8 cellular contexts compared by ENCODE assay signal in genomic region chr16:1958715-1959268, GRCh38. TPM values are rescaled to one million over a fixed set of nuclear protein-coding genes. Genes with fewer than 3 reads are reported as not detected.
DNase-seq lines count a peak whose midpoint lies in the region; ATAC-seq and TF ChIP-seq lines count a peak whose summit lies in the region.

No MANE protein-coding gene starts in this region.

- TF ChIP-seq CTCF in HCT116 (IDR thresholded peaks at IDR 0.05 in 2 of 3, conservative IDR thresholded peaks at IDR 0.05 in 1 of 3; ENCODE audit: borderline replicate concordance in 1 of 3, insufficient read depth in 1 of 3, low read depth in 2 of 3, low read length in 2 of 3) (no peak), activated B cell treated with CpG ODN at 0.5 μM for 24 hours (IDR thresholded peaks at IDR 0.05) (no peak)

- peaks cover 44% of the 10 kb centered on the region for H3K4me1 Mint-ChIP-seq in activated B cell treated with CpG ODN at 0.5 μM for 24 hours
- peaks cover 45% of the 10 kb centered on the region for H3K4me1 Mint-ChIP-seq in stimulated activated effector memory CD8-positive, alpha-beta T cell treated with anti-CD3 and anti-CD28 coated beads, Interleukin-12 subunit alpha, Interleukin-12 subunit beta, amount 100 ng/mL, for 72 hours

- H3K9me3 Mint-ChIP-seq in activated B cell treated with CpG ODN at 0.5 μM for 24 hours, result no peaks in the 10 kb centered on the region
- H3K9me3 Mint-ChIP-seq in stimulated activated effector memory CD8-positive, alpha-beta T cell treated with anti-CD3 and anti-CD28 coated beads, Interleukin-12 subunit alpha, Interleukin-12 subunit beta, amount 100 ng/mL, for 72 hours, result no peaks in the 10 kb centered on the region

- H3K79me2 ChIP-seq in HCT116 (ENCODE audit: insufficient read depth, low read length), result peaks cover 42% of the 10 kb centered on the region

- H3K36me3 ChIP-seq in HCT116 (ENCODE audit: control insufficient read depth in 1 of 2, insufficient read depth in 2 of 2, low read length in 2 of 2), result peaks cover 4 to 15% of the 10 kb centered on the region in 2 experiments

- intact Hi-C loops in HCT116 (cut with micrococcal nuclease) (no loop called here), activated B cell treated with CpG ODN at 0.5 μM for 24 hours (cut with micrococcal nuclease) (loop anchor here (1.0 kb wide), 3 partner anchors 15 to 182 kb away; partner anchors contain the start of genes MSRB1, NTHL1 and TSC2), right cardiac atrium (cut with DNase I) (no loop called here)

- CTCF ChIA-PET in HCT116 (lab: Charles Lee), result no interaction called here
- CTCF ChIA-PET in activated B cell treated with CpG ODN at 0.5 μM for 24 hours (lab: Charles Lee), result no interaction called here

- H3K27me3 ChIP-seq in HCT116 (ENCODE audit: insufficient read depth, low read length) (no peaks in the 10 kb centered on the region), right cardiac atrium (ENCODE audit: control insufficient read depth, insufficient read depth) (no peaks in the 10 kb centered on the region)

- no peak overlapping the region for H3K27ac Mint-ChIP-seq in activated B cell treated with CpG ODN at 0.5 μM for 24 hours
- H3K27ac Mint-ChIP-seq in stimulated activated effector memory CD8-positive, alpha-beta T cell treated with anti-CD3 and anti-CD28 coated beads, Interleukin-12 subunit alpha, Interleukin-12 subunit beta, amount 100 ng/mL, for 72 hours, result peak overlapping the region; percentile 94

- no peak for DNase-seq in HCT116 (ENCODE audit: low read depth, low spot score)
- DNase-seq in activated B cell treated with CpG ODN at 0.5 μM for 24 hours, result no peak
- peak; percentile 44 to 75 (median 72) for DNase-seq in right cardiac atrium
- DNase-seq in stimulated activated effector memory CD8-positive, alpha-beta T cell treated with anti-CD3 and anti-CD28 coated beads, Interleukin-12 subunit alpha, Interleukin-12 subunit beta, amount 100 ng/mL, for 72 hours (ENCODE audit: low spot score in 2 of 2), result peak in 1 of 2 donors; percentile 62
- DNase-seq in dedifferentiated amniotic fluid mesenchymal stem cell (ENCODE audit: extremely low spot score), result no peak
- DNase-seq in Ammon's horn (ENCODE audit: low spot score), result no peak
- DNase-seq in erythroblast (lab: John Stamatoyannopoulos, UW), result no peak

- H3K4me2 ChIP-seq in HCT116 (ENCODE audit: low read length), result peak overlapping the region; percentile 88

- 27% methylated on average over 14 of the region's 14 CpGs for WGBS in right cardiac atrium

- H3K9me3 ChIP-seq in HCT116 (ENCODE audit: control insufficient read depth in 1 of 2, insufficient read depth in 1 of 2, low read depth in 1 of 2, low read length in 2 of 2), result no peaks in the 10 kb centered on the region
- no peaks in the 10 kb centered on the region for H3K9me3 ChIP-seq in right cardiac atrium (ENCODE audit: control insufficient read depth, low read length)

- peak overlapping the region; percentile 82 for H2AFZ ChIP-seq in HCT116 (ENCODE audit: low read depth, low read length, poor library complexity, severe bottlenecking)

- no peaks in the 10 kb centered on the region for H3K9me2 ChIP-seq in HCT116 (ENCODE audit: insufficient read depth)

- no peak for ATAC-seq in HCT116
- peak; percentile 1 for ATAC-seq in activated B cell treated with CpG ODN at 0.5 μM for 24 hours (ENCODE audit: low read depth)
- ATAC-seq in right cardiac atrium, result peak; percentile 2 to 8
- ATAC-seq in stimulated activated effector memory CD8-positive, alpha-beta T cell treated with anti-CD3 and anti-CD28 coated beads, Interleukin-12 subunit alpha, Interleukin-12 subunit beta, amount 100 ng/mL, for 72 hours, result no peak
- ATAC-seq in GM19395 (IDR thresholded peaks at IDR 0.05; ENCODE audit: unreplicated experiment), result no peak

- BruUV-seq in HCT116 (replicated peaks; lab: Mats Ljungman, UMichigan), result no TSS peak

- H3K4me3 Mint-ChIP-seq in activated B cell treated with CpG ODN at 0.5 μM for 24 hours, result peak overlapping the region; percentile 67
- peak overlapping the region; percentile 82 for H3K4me3 Mint-ChIP-seq in stimulated activated effector memory CD8-positive, alpha-beta T cell treated with anti-CD3 and anti-CD28 coated beads, Interleukin-12 subunit alpha, Interleukin-12 subunit beta, amount 100 ng/mL, for 72 hours

- TF ChIP-seq RAD21 in HCT116 (IDR thresholded peaks at IDR 0.05; ENCODE audit: low read depth), result no peak

- no peaks in the 10 kb centered on the region for H3K27me3 Mint-ChIP-seq in activated B cell treated with CpG ODN at 0.5 μM for 24 hours

- H3K4me3 ChIP-seq in HCT116 (replicated peaks in 1 of 2; ENCODE audit: low read depth in 1 of 2, low read length in 2 of 2), result peak overlapping the region; percentile 31 to 81
- H3K4me3 ChIP-seq in right cardiac atrium (ENCODE audit: low read length), result no peak overlapping the region

- peak overlapping the region; percentile 88 for H3K27ac ChIP-seq in HCT116 (ENCODE audit: low read depth, low read length)
- peak overlapping the region; percentile 14 for H3K27ac ChIP-seq in right cardiac atrium (ENCODE audit: low read length)

- H3K4me1 ChIP-seq in HCT116 (ENCODE audit: control insufficient read depth in 1 of 2, insufficient read depth in 2 of 2, low read length in 2 of 2) (peaks cover 8 to 41% of the 10 kb centered on the region in 2 experiments), right cardiac atrium (ENCODE audit: control insufficient read depth, insufficient read depth, low read length) (peaks cover 7% of the 10 kb centered on the region)

- peaks cover 35% of the 10 kb centered on the region for H3K36me3 Mint-ChIP-seq in activated B cell treated with CpG ODN at 0.5 μM for 24 hours (ENCODE audit: low read depth)
- H3K36me3 Mint-ChIP-seq in stimulated activated effector memory CD8-positive, alpha-beta T cell treated with anti-CD3 and anti-CD28 coated beads, Interleukin-12 subunit alpha, Interleukin-12 subunit beta, amount 100 ng/mL, for 72 hours, result peaks cover 40% of the 10 kb centered on the region

- peaks cover 9% of the 10 kb centered on the region; the same call in 1 of the 2 replicates for H4K20me1 ChIP-seq in HCT116 (ENCODE audit: insufficient read depth)

- RAD21 ChIA-PET in HCT116 (lab: Charles Lee; ENCODE audit: low non-redundant PET in 1 of 2, low total read pairs in 2 of 2, uncharacterized antibody in 2 of 2, unreplicated experiment in 2 of 2), result no interaction called here

- POLR2A ChIA-PET in HCT116 (lab: Charles Lee) (interaction anchor here (3.2 kb wide), 1 partner anchor 20 kb away, joined by 14 read pairs; no protein-coding TSS in a partner anchor), activated B cell treated with CpG ODN at 0.5 μM for 24 hours (lab: Charles Lee) (interaction anchor here (2.3 to 9.7 kb wide), 4 partner anchors 13 to 196 kb away, joined by 13 to 351 read pairs (median 38); partner anchors contain the start of genes GFER, MSRB1, NOXO1 and SYNGR3)

- H3K9ac ChIP-seq in HCT116 (ENCODE audit: low read length), result peak overlapping the region; percentile 98

- TF ChIP-seq POLR2A in HCT116 (IDR thresholded peaks at IDR 0.05; ENCODE audit: borderline replicate concordance, extremely low read depth, insufficient read depth, insufficient read length) (no peak), erythroblast (IDR thresholded peaks at IDR 0.05; ENCODE audit: low read length) (no peak)

TF ChIP-seq in HCT116, 20 proteins besides CTCF, POLR2A, EP300 and RAD21 (continues in another document):
- TF ChIP-seq REST (IDR thresholded peaks at IDR 0.05; ENCODE audit: low read depth) (no peak), CBX3 (IDR thresholded peaks at IDR 0.05; ENCODE audit: low read depth) (no peak)

RNA-seq across cellular contexts. Expression of gene NDUFB10, which starts 0.5 kb away (rescaled TPM):
- total RNA-seq in HCT116 (2021; ENCODE audit: unreplicated experiment) (273 TPM), activated B cell treated with CpG ODN at 0.5 μM for 24 hours (77.4 and 92.5 TPM in 2 replicates), right cardiac atrium (100 to 1,000 TPM; 397 to 535 (median 467) TPM)
- 353 and 368 TPM in 2 replicates for polyA plus RNA-seq in HCT116 (2012)
- 1,316 TPM for polyA plus RNA-seq in right cardiac atrium

RNA-seq across cellular contexts. Expression of gene RPL3L, which starts 4.3 kb away (rescaled TPM):
- total RNA-seq in HCT116 (2021; ENCODE audit: unreplicated experiment) (0.93 TPM), activated B cell treated with CpG ODN at 0.5 μM for 24 hours (not detected in 2 replicates), right cardiac atrium (10 to 100 TPM; 21.1 to 47.2 (median 24.2) TPM)
- 0.17 and 0.29 TPM in 2 replicates for polyA plus RNA-seq in HCT116 (2012)
- polyA plus RNA-seq in right cardiac atrium, result 37.3 TPM

RNA-seq across cellular contexts. Expression of gene RPS2, which starts 5.8 kb away (rescaled TPM):
- 6,265 TPM for total RNA-seq in HCT116 (2021; ENCODE audit: unreplicated experiment)
- 11,405 and 12,752 TPM in 2 replicates for polyA plus RNA-seq in HCT116 (2012)
- total RNA-seq in activated B cell treated with CpG ODN at 0.5 μM for 24 hours, result 5,116 and 5,913 TPM in 2 replicates
- 1,000 to 10,000 TPM in 3 of 4 donors, 100 to 1,000 TPM in 1; 947 to 1,371 (median 1,063) TPM for total RNA-seq in right cardiac atrium
- polyA plus RNA-seq in right cardiac atrium, result 1,244 TPM

RNA-seq across cellular contexts. Expression of gene RNF151, which starts 7.9 kb away (rescaled TPM):
- 0.30 TPM for total RNA-seq in HCT116 (2021; ENCODE audit: unreplicated experiment)
- 0.15 TPM in 1 of 2 replicates, not detected in the other for polyA plus RNA-seq in HCT116 (2012)
- not detected in 2 replicates for total RNA-seq in activated B cell treated with CpG ODN at 0.5 μM for 24 hours
- total RNA-seq in right cardiac atrium, result not detected
- polyA plus RNA-seq in right cardiac atrium, result not detected

RNA-seq across cellular contexts. Expression of gene TBL3, which starts 13.1 kb away (rescaled TPM):
- total RNA-seq in HCT116 (2021; ENCODE audit: unreplicated experiment), result 68.9 TPM
- polyA plus RNA-seq in HCT116 (2012), result 60.9 and 68.3 TPM in 2 replicates
- 41.8 and 44.2 TPM in 2 replicates for total RNA-seq in activated B cell treated with CpG ODN at 0.5 μM for 24 hours
- total RNA-seq in right cardiac atrium, result 10 to 100 TPM; 19.0 to 22.8 (median 19.7) TPM
- 39.6 TPM for polyA plus RNA-seq in right cardiac atrium

Comparison
In these comparisons a context has a peak if more than half of its experiments do, and no peak if none do; other contexts are left out.
1. ATAC-seq: peak in activated B cell treated with CpG ODN at 0.5 μM for 24 hours (single experiment) and right cardiac atrium (2 of 2); none in HCT116 (single experiment), stimulated activated effector memory CD8-positive, alpha-beta T cell treated with anti-CD3 and anti-CD28 coated beads, Interleukin-12 subunit alpha, Interleukin-12 subunit beta, amount 100 ng/mL, for 72 hours (single experiment) and GM19395 (single experiment).
2. DNase-seq: peak in right cardiac atrium (3 of 3); none in HCT116 (single experiment), activated B cell treated with CpG ODN at 0.5 μM for 24 hours (single experiment), dedifferentiated amniotic fluid mesenchymal stem cell (single experiment), Ammon's horn (single experiment) and erythroblast (0 of 2).
3. RNA of gene RPL3L, which starts 4.3 kb away (total RNA-seq): 21.1 to 47.2 TPM in right cardiac atrium; 0.93 TPM in HCT116 (single experiment) and not detected in activated B cell treated with CpG ODN at 0.5 μM for 24 hours; every median in the first group is over 10 times any median in the second.